In the genomic region with DNA sequence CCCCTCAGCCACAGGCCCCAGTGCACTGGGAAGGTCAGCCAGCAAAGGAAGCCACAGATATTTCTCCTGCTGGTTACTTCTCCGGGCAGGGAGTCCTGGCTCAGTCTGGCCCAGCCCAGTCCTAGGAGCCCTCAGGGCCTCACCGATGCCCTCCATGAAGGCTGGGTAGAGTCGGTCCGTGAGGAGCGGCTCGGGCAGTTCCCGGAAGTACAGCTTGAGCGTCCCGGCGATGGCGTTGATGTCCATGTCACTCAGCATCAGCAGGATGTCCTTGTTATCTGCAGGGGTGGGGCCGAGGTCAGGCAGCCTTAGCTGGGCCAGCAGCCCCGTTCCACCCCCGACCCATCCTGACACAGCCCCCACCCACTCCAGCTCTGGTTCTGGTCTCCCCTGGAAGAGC, we compare ENCODE assay signal across 20 cellular contexts. TPM values are rescaled to one million over a fixed set of nuclear protein-coding genes. Genes with fewer than 3 reads are reported as not detected.
DNase-seq lines count a peak whose midpoint lies in the region; ATAC-seq and TF ChIP-seq lines count a peak whose summit lies in the region.
"Had no signal": no experiment of that assay in that cellular context is flagged by ENCODE, and none has a peak within 500 bp of the region (broad histone marks: within the 10 kb centered on the region; RNA-seq: fewer than 3 reads in every experiment).

No MANE protein-coding gene starts in this region.

- no peak for TF ChIP-seq POLR2A in gastrocnemius medialis (IDR thresholded peaks at IDR 0.05)

- H3K27ac ChIP-seq in angular gyrus (ENCODE audit: low read depth, low read length) (peak overlapping the region; percentile 84), thoracic aorta (peak overlapping the region; percentile 84 to 94), gastrocnemius medialis (peak overlapping the region in 2 of 4 donors; percentile 23 to 27)
- H3K27ac ChIP-seq: 22Rv1, SJCRH30 had no signal

- H3K4me1 Mint-ChIP-seq in activated T-cell treated with anti-CD3 and anti-CD28 coated beads, Interleukin-2, amount 50 U/mL, for 24 hours (ENCODE audit: low read depth): peaks cover 4% of the 10 kb centered on the region
- H3K4me1 Mint-ChIP-seq: CD14-positive monocyte had no signal

- TF ChIP-seq CTCF in thoracic aorta (IDR thresholded peaks at IDR 0.05) (no peak), gastrocnemius medialis (IDR thresholded peaks at IDR 0.05 in 4 of 5, conservative IDR thresholded peaks at IDR 0.05 in 1 of 5) (no peak)

- no peaks in the 10 kb centered on the region for H3K27me3 Mint-ChIP-seq in activated T-cell treated with anti-CD3 and anti-CD28 coated beads, Interleukin-2, amount 50 U/mL, for 24 hours

- H3K36me3 Mint-ChIP-seq in activated T-cell treated with anti-CD3 and anti-CD28 coated beads, Interleukin-2, amount 50 U/mL, for 24 hours (ENCODE audit: low read depth): peaks cover 47% of the 10 kb centered on the region

- no peaks in the 10 kb centered on the region for H3K27me3 ChIP-seq in thoracic aorta (replicated peaks; ENCODE audit: insufficient read depth)
- no peaks in the 10 kb centered on the region for H3K27me3 ChIP-seq in gastrocnemius medialis
- H3K27me3 ChIP-seq: SJCRH30 had no signal

- no peaks in the 10 kb centered on the region for H3K9me3 Mint-ChIP-seq in activated T-cell treated with anti-CD3 and anti-CD28 coated beads, Interleukin-2, amount 50 U/mL, for 24 hours
- H3K9me3 Mint-ChIP-seq: CD14-positive monocyte, HFFc6 had no signal

- H3K4me3 ChIP-seq in thoracic aorta: no peak overlapping the region
- no peak overlapping the region for H3K4me3 ChIP-seq in gastrocnemius medialis
- H3K4me3 ChIP-seq: SJCRH30 had no signal

- no peak for ATAC-seq in left ventricle myocardium superior
- ATAC-seq in thoracic aorta (ENCODE audit: insufficient number of reproducible peaks, low FRiP score, low read depth): no peak
- ATAC-seq in GM19324 (IDR thresholded peaks at IDR 0.05; ENCODE audit: low FRiP score, unreplicated experiment): no peak
- no peak for ATAC-seq in gastrocnemius medialis
- ATAC-seq: HepG2 had no signal

- in situ Hi-C loops in gastrocnemius medialis (cut with MboI; ENCODE audit: low sequenced_read_pairs in 4 of 4): no loop called here

- H3K36me3 ChIP-seq in thoracic aorta (peaks cover 37% of the 10 kb centered on the region), gastrocnemius medialis (peaks cover 0 to 29% of the 10 kb centered on the region in 2 donors)
- H3K36me3 ChIP-seq: SJCRH30 had no signal

- H3K27ac Mint-ChIP-seq in activated T-cell treated with anti-CD3 and anti-CD28 coated beads, Interleukin-2, amount 50 U/mL, for 24 hours: peak overlapping the region; percentile 18
- H3K27ac Mint-ChIP-seq: CD14-positive monocyte, HFFc6 had no signal

- H3K9me3 ChIP-seq in thoracic aorta (no peaks in the 10 kb centered on the region), gastrocnemius medialis (no peaks in the 10 kb centered on the region)
- H3K9me3 ChIP-seq: SJCRH30 had no signal

- H3K4me3 Mint-ChIP-seq in activated T-cell treated with anti-CD3 and anti-CD28 coated beads, Interleukin-2, amount 50 U/mL, for 24 hours: no peak overlapping the region
- H3K4me3 Mint-ChIP-seq: CD14-positive monocyte, HFFc6 had no signal

- peaks cover 27 to 48% of the 10 kb centered on the region in 2 donors for H3K4me1 ChIP-seq in thoracic aorta (ENCODE audit: control insufficient read depth in 1 of 2, low read depth in 2 of 2)
- H3K4me1 ChIP-seq in gastrocnemius medialis: peaks cover 13 to 19% of the 10 kb centered on the region in 2 donors

- intact Hi-C loops in left ventricle myocardium superior (cut with micrococcal nuclease): no loop called here
- intact Hi-C loops in gastrocnemius medialis (cut with DNase I; ENCODE audit: low total_unique reads): no loop called here

- no peak for DNase-seq in activated T-cell treated with anti-CD3 and anti-CD28 coated beads, Interleukin-2, amount 50 U/mL, for 24 hours
- no peak for DNase-seq in activated T-cell treated with anti-CD3 and anti-CD28 coated beads, Interleukin-2, amount 50 U/mL, for 1 hour
- peak; percentile 24 for DNase-seq in left ventricle myocardium superior
- DNase-seq in thoracic aorta (ENCODE audit: low spot score): no peak
- DNase-seq in HuH-7.5 (ENCODE audit: low spot score): no peak
- no peak for DNase-seq in gastrocnemius medialis
- DNase-seq: AML-193, DMS79, HFFc6, NCI-H1417 treated with DMSO at 0.1 percent for 48 hours, NCI-H187 treated with DMSO at 0.1 percent for 48 hours, NCI-H2227 treated with DMSO at 0.1 percent for 48 hours, NCI-H510A treated with DMSO at 0.1 percent for 48 hours, NCI-H82 had no signal

RNA-seq across cellular contexts. Expression of a gene that starts 13.7 kb away (rescaled TPM):
- 15.8 TPM for total RNA-seq in left ventricle myocardium superior
- total RNA-seq in thoracic aorta: 10 to 100 TPM; 12.6 to 13.0 TPM
- 10 to 100 TPM; 14.4 to 16.1 (median 15.3) TPM for total RNA-seq in gastrocnemius medialis

RNA-seq across cellular contexts. Expression of a gene that starts 31.0 kb away (rescaled TPM):
- total RNA-seq in left ventricle myocardium superior: 18.9 TPM
- total RNA-seq in thoracic aorta: 10 to 100 TPM; 13.9 to 18.9 TPM
- 10 to 100 TPM; 55.6 to 86.4 (median 62.7) TPM for total RNA-seq in gastrocnemius medialis
